Comparison of ENCODE assay signal across 21 cellular contexts in the genomic region with DNA sequence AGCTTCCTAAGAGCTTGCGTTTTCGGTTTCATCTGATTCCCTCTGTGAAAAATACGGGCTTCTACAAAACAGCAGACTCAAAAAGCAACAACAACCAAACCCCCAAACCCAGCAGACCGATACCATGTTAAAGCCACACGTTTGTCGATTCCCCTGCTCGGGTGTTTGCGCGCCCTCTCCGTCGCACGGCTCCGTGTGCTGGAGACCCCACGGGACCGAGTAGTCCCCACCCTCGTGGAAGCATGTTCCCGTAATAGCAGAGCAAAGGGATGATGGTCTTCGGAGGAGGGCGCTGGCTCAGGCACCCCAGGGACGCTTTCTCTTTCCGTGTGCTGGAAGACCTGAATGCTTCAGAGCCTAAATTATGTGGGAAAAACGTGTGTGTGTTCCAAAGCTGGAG.
"Had no signal": no experiment of that assay in that cellular context is flagged by ENCODE, and none has a peak within 500 bp of the region (broad histone marks: within the 10 kb centered on the region; RNA-seq: fewer than 3 reads in every experiment).

No MANE protein-coding gene starts in this region.

- H3K9me3 ChIP-seq: pancreas, right lobe of liver, thoracic aorta, upper lobe of left lung had no signal

- H3K4me3 ChIP-seq: cardiac muscle cell, left lung, pancreas, right lobe of liver, thoracic aorta, upper lobe of left lung had no signal

- H3K4me3 Mint-ChIP-seq: activated naive CD4-positive, alpha-beta T cell treated with anti-CD3 and anti-CD28 coated beads, Interleukin-2, amount 10 ng/mL, durations not matched to agents 7 days and 5 days; activated naive CD8-positive, alpha-beta T cell treated with anti-CD3 and anti-CD28 coated beads, Interleukin-2, amount 50 U/mL, for 24 hours; dendritic cell treated with granulocyte-macrophage colony-stimulating factor and Interleukin-4, amounts not matched to agents 40 ng/mL and 50 ng/mL, for 4 days; naive thymus-derived CD8-positive, alpha-beta T cell had no signal

- H3K27ac ChIP-seq: cardiac muscle cell, foreskin keratinocyte, left lung, neutrophil, pancreas, right lobe of liver, thoracic aorta, upper lobe of left lung had no signal

- H3K36me3 ChIP-seq: cardiac muscle cell, neutrophil, pancreas had no signal

- H3K27ac Mint-ChIP-seq: activated naive CD4-positive, alpha-beta T cell treated with anti-CD3 and anti-CD28 coated beads, Interleukin-2, amount 10 ng/mL, durations not matched to agents 7 days and 5 days; dendritic cell treated with granulocyte-macrophage colony-stimulating factor and Interleukin-4, amounts not matched to agents 40 ng/mL and 50 ng/mL, for 4 days had no signal

- ATAC-seq: activated naive CD8-positive, alpha-beta T cell treated with anti-CD3 and anti-CD28 coated beads, Interleukin-2, amount 50 U/mL, for 24 hours; foreskin keratinocyte; left lung; naive thymus-derived CD8-positive, alpha-beta T cell; pancreas; right lobe of liver had no signal

- H3K27me3 Mint-ChIP-seq: activated naive CD4-positive, alpha-beta T cell treated with anti-CD3 and anti-CD28 coated beads, Interleukin-2, amount 10 ng/mL, durations not matched to agents 7 days and 5 days; activated naive CD8-positive, alpha-beta T cell treated with anti-CD3 and anti-CD28 coated beads, Interleukin-2, amount 50 U/mL, for 24 hours; dendritic cell treated with granulocyte-macrophage colony-stimulating factor and Interleukin-4, amounts not matched to agents 40 ng/mL and 50 ng/mL, for 4 days; naive thymus-derived CD8-positive, alpha-beta T cell had no signal

- DNase-seq: activated CD4-positive, alpha-beta T cell treated with anti-CD3 and anti-CD28 coated beads for 1 hour; activated CD4-positive, alpha-beta T cell treated with anti-CD3 and anti-CD28 coated beads, Interleukin-2, amount 50 U/mL, for 4 hours; activated effector memory CD4-positive, alpha-beta T cell treated with Interleukin-2 at 50 U/mL for 16 hours; activated naive CD4-positive, alpha-beta T cell treated with anti-CD3 and anti-CD28 coated beads, Interleukin-2, amount 10 ng/mL, durations not matched to agents 7 days and 5 days; activated naive CD8-positive, alpha-beta T cell treated with anti-CD3 and anti-CD28 coated beads, Interleukin-2, amount 50 U/mL, for 24 hours; activated T-cell treated with anti-CD3 and anti-CD28 coated beads, Interleukin-2, amount 50 U/mL, for 48 hours; effector CD4-positive, alpha-beta T cell; foreskin keratinocyte; left lung; right lobe of liver; small intestine; stimulated activated CD8-positive, alpha-beta memory T cell treated with anti-CD3 and anti-CD28 coated beads, Interleukin-4, amount 100 ng/mL, for 48 hours; stimulated activated naive CD4-positive, alpha-beta T cell treated with Interleukin-2 at 50 U/mL for 16 hours; T-helper 1 cell had no signal
